Comparison of ENCODE assay signal across 3 cellular contexts in genomic region chr4:15652191-15652590, GRCh38.
TF ChIP-seq lines count a peak whose summit lies in the region.

No MANE protein-coding gene starts in this region.

TF ChIP-seq in SK-N-SH, 30 proteins besides CTCF, POLR2A, EP300 and RAD21:
- TF ChIP-seq MXI1 (IDR thresholded peaks at IDR 0.05; ENCODE audit: low read depth, low read length) = no peak
- no peak for TF ChIP-seq GATA2 (CRISPR knock-in tag; IDR thresholded peaks at IDR 0.05)
- no peak for TF ChIP-seq USF2 (IDR thresholded peaks at IDR 0.05; ENCODE audit: borderline replicate concordance, low read depth, low read length)
- no peak for TF ChIP-seq TEAD4 (IDR thresholded peaks at IDR 0.05; ENCODE audit: borderline replicate concordance, insufficient read depth)
- TF ChIP-seq RFX5 (IDR thresholded peaks at IDR 0.05; ENCODE audit: low read length) = no peak
- TF ChIP-seq, protein P1, sequence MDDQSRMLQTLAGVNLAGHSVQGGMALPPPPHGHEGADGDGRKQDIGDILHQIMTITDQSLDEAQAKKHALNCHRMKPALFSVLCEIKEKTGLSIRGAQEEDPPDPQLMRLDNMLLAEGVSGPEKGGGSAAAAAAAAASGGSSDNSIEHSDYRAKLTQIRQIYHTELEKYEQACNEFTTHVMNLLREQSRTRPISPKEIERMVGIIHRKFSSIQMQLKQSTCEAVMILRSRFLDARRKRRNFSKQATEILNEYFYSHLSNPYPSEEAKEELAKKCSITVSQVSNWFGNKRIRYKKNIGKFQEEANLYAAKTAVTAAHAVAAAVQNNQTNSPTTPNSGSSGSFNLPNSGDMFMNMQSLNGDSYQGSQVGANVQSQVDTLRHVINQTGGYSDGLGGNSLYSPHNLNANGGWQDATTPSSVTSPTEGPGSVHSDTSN (IDR thresholded peaks at IDR 0.05) = no peak
- TF ChIP-seq POLR2AphosphoS5 (IDR thresholded peaks at IDR 0.05; ENCODE audit: low read depth, low read length) = no peak
- TF ChIP-seq ELF1 (IDR thresholded peaks at IDR 0.05) = no peak
- TF ChIP-seq SMC3 (IDR thresholded peaks at IDR 0.05; ENCODE audit: low read depth, low read length) = no peak
- TF ChIP-seq NFIC (IDR thresholded peaks at IDR 0.05; ENCODE audit: borderline replicate concordance) = no peak
- TF ChIP-seq FOSL2 (IDR thresholded peaks at IDR 0.05; ENCODE audit: borderline replicate concordance, low read depth) = no peak
- no peak for TF ChIP-seq RCOR1 (IDR thresholded peaks at IDR 0.05; ENCODE audit: low read length)
- TF ChIP-seq IRF3 (IDR thresholded peaks at IDR 0.05; ENCODE audit: low read depth, low read length) = no peak
- no peak for TF ChIP-seq ZBTB33 (IDR thresholded peaks at IDR 0.05; ENCODE audit: borderline replicate concordance, low read depth)
- TF ChIP-seq GABPA (IDR thresholded peaks at IDR 0.05; ENCODE audit: low read depth) = no peak
TF ChIP-seq in SK-N-SH: peak in this region for 0.

TF ChIP-seq in SK-N-SH treated with all-trans-retinoic acid at 6 μM for 48 hours, 23 proteins besides CTCF, POLR2A, EP300 and RAD21:
- TF ChIP-seq RARB (CRISPR knock-in tag; IDR thresholded peaks at IDR 0.05) (no peak), TOX (CRISPR knock-in tag; IDR thresholded peaks at IDR 0.05; ENCODE audit: borderline replicate concordance) (no peak), ZNF565 (CRISPR knock-in tag; conservative IDR thresholded peaks at IDR 0.05; ENCODE audit: low read depth) (no peak), ARNTL (CRISPR knock-in tag; IDR thresholded peaks at IDR 0.05; ENCODE audit: borderline replicate concordance, low read depth) (no peak), ESRRG (CRISPR knock-in tag; IDR thresholded peaks at IDR 0.05) (no peak), ZC3H10 (CRISPR knock-in tag; IDR thresholded peaks at IDR 0.05) (no peak), POU6F1 (CRISPR knock-in tag; IDR thresholded peaks at IDR 0.05; ENCODE audit: borderline replicate concordance, low read depth) (no peak)
- TF ChIP-seq, protein P2, sequence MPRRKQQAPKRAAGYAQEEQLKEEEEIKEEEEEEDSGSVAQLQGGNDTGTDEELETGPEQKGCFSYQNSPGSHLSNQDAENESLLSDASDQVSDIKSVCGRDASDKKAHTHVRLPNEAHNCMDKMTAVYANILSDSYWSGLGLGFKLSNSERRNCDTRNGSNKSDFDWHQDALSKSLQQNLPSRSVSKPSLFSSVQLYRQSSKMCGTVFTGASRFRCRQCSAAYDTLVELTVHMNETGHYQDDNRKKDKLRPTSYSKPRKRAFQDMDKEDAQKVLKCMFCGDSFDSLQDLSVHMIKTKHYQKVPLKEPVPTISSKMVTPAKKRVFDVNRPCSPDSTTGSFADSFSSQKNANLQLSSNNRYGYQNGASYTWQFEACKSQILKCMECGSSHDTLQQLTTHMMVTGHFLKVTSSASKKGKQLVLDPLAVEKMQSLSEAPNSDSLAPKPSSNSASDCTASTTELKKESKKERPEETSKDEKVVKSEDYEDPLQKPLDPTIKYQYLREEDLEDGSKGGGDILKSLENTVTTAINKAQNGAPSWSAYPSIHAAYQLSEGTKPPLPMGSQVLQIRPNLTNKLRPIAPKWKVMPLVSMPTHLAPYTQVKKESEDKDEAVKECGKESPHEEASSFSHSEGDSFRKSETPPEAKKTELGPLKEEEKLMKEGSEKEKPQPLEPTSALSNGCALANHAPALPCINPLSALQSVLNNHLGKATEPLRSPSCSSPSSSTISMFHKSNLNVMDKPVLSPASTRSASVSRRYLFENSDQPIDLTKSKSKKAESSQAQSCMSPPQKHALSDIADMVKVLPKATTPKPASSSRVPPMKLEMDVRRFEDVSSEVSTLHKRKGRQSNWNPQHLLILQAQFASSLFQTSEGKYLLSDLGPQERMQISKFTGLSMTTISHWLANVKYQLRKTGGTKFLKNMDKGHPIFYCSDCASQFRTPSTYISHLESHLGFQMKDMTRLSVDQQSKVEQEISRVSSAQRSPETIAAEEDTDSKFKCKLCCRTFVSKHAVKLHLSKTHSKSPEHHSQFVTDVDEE (CRISPR knock-in tag; IDR thresholded peaks at IDR 0.05) = no peak
- TF ChIP-seq, protein P3, sequence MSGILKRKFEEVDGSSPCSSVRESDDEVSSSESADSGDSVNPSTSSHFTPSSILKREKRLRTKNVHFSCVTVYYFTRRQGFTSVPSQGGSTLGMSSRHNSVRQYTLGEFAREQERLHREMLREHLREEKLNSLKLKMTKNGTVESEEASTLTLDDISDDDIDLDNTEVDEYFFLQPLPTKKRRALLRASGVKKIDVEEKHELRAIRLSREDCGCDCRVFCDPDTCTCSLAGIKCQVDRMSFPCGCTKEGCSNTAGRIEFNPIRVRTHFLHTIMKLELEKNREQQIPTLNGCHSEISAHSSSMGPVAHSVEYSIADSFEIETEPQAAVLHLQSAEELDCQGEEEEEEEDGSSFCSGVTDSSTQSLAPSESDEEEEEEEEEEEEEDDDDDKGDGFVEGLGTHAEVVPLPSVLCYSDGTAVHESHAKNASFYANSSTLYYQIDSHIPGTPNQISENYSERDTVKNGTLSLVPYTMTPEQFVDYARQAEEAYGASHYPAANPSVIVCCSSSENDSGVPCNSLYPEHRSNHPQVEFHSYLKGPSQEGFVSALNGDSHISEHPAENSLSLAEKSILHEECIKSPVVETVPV (CRISPR knock-in tag; IDR thresholded peaks at IDR 0.05) = no peak

TF ChIP-seq in GM12878, 131 proteins besides CTCF, POLR2A, EP300 and RAD21:
- no peak for TF ChIP-seq STAT3 (IDR thresholded peaks at IDR 0.05; ENCODE audit: low read depth, low read length)
- TF ChIP-seq ZZZ3 (IDR thresholded peaks at IDR 0.05; ENCODE audit: control insufficient read depth, insufficient read length, low read depth) = no peak
- no peak for TF ChIP-seq CREB1 (IDR thresholded peaks at IDR 0.05; ENCODE audit: low read depth)
- TF ChIP-seq GABPA (IDR thresholded peaks at IDR 0.05; ENCODE audit: low read depth) = no peak
- TF ChIP-seq SUZ12 (IDR thresholded peaks at IDR 0.05; ENCODE audit: unreplicated experiment) = no peak
- no peak for TF ChIP-seq ZBTB33 (IDR thresholded peaks at IDR 0.05)
- no peak for TF ChIP-seq YY1 (IDR thresholded peaks at IDR 0.05; ENCODE audit: low read depth, low read length)
- TF ChIP-seq BRCA1 (IDR thresholded peaks at IDR 0.05; ENCODE audit: low read depth, low read length) = no peak
- TF ChIP-seq, protein P4, sequence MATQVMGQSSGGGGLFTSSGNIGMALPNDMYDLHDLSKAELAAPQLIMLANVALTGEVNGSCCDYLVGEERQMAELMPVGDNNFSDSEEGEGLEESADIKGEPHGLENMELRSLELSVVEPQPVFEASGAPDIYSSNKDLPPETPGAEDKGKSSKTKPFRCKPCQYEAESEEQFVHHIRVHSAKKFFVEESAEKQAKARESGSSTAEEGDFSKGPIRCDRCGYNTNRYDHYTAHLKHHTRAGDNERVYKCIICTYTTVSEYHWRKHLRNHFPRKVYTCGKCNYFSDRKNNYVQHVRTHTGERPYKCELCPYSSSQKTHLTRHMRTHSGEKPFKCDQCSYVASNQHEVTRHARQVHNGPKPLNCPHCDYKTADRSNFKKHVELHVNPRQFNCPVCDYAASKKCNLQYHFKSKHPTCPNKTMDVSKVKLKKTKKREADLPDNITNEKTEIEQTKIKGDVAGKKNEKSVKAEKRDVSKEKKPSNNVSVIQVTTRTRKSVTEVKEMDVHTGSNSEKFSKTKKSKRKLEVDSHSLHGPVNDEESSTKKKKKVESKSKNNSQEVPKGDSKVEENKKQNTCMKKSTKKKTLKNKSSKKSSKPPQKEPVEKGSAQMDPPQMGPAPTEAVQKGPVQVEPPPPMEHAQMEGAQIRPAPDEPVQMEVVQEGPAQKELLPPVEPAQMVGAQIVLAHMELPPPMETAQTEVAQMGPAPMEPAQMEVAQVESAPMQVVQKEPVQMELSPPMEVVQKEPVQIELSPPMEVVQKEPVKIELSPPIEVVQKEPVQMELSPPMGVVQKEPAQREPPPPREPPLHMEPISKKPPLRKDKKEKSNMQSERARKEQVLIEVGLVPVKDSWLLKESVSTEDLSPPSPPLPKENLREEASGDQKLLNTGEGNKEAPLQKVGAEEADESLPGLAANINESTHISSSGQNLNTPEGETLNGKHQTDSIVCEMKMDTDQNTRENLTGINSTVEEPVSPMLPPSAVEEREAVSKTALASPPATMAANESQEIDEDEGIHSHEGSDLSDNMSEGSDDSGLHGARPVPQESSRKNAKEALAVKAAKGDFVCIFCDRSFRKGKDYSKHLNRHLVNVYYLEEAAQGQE (IDR thresholded peaks at IDR 0.05; ENCODE audit: low read depth, low read length) = no peak
- no peak for TF ChIP-seq SREBF2 (IDR thresholded peaks at IDR 0.05; ENCODE audit: low read length)
- no peak for TF ChIP-seq MTA3 (IDR thresholded peaks at IDR 0.05; ENCODE audit: borderline replicate concordance, low read length)
- no peak for TF ChIP-seq MYB (IDR thresholded peaks at IDR 0.05; ENCODE audit: borderline replicate concordance, low read depth, low read length)
- no peak for TF ChIP-seq PRDM15 (CRISPR knock-in tag; IDR thresholded peaks at IDR 0.05)
- no peak for TF ChIP-seq CBX5 (IDR thresholded peaks at IDR 0.05; ENCODE audit: low read depth)
- no peak for TF ChIP-seq CHD2 (IDR thresholded peaks at IDR 0.05; ENCODE audit: borderline replicate concordance, low read depth, low read length)
- TF ChIP-seq FOS (IDR thresholded peaks at IDR 0.05; ENCODE audit: borderline replicate concordance, extremely low read depth, insufficient read length) = no peak
- no peak for TF ChIP-seq TCF3 (IDR thresholded peaks at IDR 0.05; ENCODE audit: borderline replicate concordance, insufficient read depth, low read depth, low read length)
- no peak for TF ChIP-seq ZBED1 (IDR thresholded peaks at IDR 0.05; ENCODE audit: borderline replicate concordance)
- no peak for TF ChIP-seq EGR1 (IDR thresholded peaks at IDR 0.05; ENCODE audit: borderline replicate concordance in 1 of 2, low read depth in 2 of 2, low read length in 2 of 2)
